18 cellular contexts compared by ENCODE assay signal in the genomic region with DNA sequence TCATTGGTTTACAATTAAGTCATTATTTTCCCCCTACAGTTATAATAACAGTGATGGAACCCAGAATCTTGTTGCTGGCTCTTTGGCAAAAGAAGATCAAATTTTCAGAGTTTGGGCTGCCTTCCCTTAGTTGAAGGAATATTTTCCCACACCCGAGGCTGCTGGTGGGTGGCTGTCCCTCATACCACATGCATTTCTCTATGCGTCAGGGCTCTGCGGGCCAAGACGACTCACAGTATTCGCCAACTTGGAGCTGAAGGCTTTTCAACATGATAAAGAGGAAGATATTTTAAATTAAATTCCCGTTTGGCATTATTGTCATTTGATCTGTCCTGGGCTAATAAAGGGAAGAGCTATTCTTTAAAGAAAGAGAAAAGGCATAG.
DNase-seq lines count a peak whose midpoint lies in the region; ATAC-seq and TF ChIP-seq lines count a peak whose summit lies in the region.
"Had no signal": no experiment of that assay in that cellular context is flagged by ENCODE, and none has a peak within 500 bp of the region (broad histone marks: within the 10 kb centered on the region; RNA-seq: fewer than 3 reads in every experiment).

No MANE protein-coding gene starts in this region.

- H3K79me2 ChIP-seq in GM23338 (replicated peaks; ENCODE audit: insufficient read depth) (no peaks in the 10 kb centered on the region), OCI-LY7 (ENCODE audit: insufficient read depth, low read depth, low read length) (no peaks in the 10 kb centered on the region)

- no peaks in the 10 kb centered on the region for H3K36me3 ChIP-seq in GM23338 (ENCODE audit: insufficient read depth)
- H3K36me3 ChIP-seq in esophagus muscularis mucosa, result no peaks in the 10 kb centered on the region
- H3K36me3 ChIP-seq in mucosa of descending colon (ENCODE audit: low read depth), result no peaks in the 10 kb centered on the region
- H3K36me3 ChIP-seq in tibial artery, result no peaks in the 10 kb centered on the region
- H3K36me3 ChIP-seq in upper lobe of right lung, result no peaks in the 10 kb centered on the region
- no peaks in the 10 kb centered on the region for H3K36me3 ChIP-seq in OCI-LY7 (ENCODE audit: insufficient read depth, low read length)

- intact Hi-C loops in esophagus muscularis mucosa (cut with DNase I), result no loop called here
- intact Hi-C loops in mucosa of descending colon (cut with DNase I, micrococcal nuclease), result loop anchor here in 1 of 2 donors (10.0 kb wide), 1 partner anchor 56 kb away; no protein-coding TSS in a partner anchor
- intact Hi-C loops in tibial artery (cut with DNase I; ENCODE audit: low total_unique reads), result no loop called here
- intact Hi-C loops in upper lobe of right lung (cut with DNase I), result no loop called here
- intact Hi-C loops in OCI-LY7 (cut with micrococcal nuclease; ENCODE audit: unreplicated experiment), result no loop called here

- CTCF ChIA-PET in OCI-LY7 (lab: Charles Lee; ENCODE audit: unreplicated experiment), result no interaction called here

- H3K4me2 ChIP-seq in GM23338 (0 out of 2 replicates have a peak overlapping the region, but pooled peaks have one; percentile 6), OCI-LY7 (ENCODE audit: low read length) (no peak overlapping the region)

- no peak for TF ChIP-seq EP300 in esophagus muscularis mucosa (IDR thresholded peaks at IDR 0.05)

- no peak for TF ChIP-seq POLR2A in esophagus muscularis mucosa (IDR thresholded peaks at IDR 0.05; ENCODE audit: low read depth)

- H4K20me1 ChIP-seq in GM23338 (replicated peaks; ENCODE audit: insufficient read depth), result no peaks in the 10 kb centered on the region
- no peaks in the 10 kb centered on the region for H4K20me1 ChIP-seq in OCI-LY7 (ENCODE audit: insufficient read depth, low read length)

- H3K27me3 Mint-ChIP-seq in GM23338 (ENCODE audit: insufficient read depth, low read depth, poor library complexity), result peaks cover 9% of the 10 kb centered on the region

- H3K4me1 ChIP-seq in GM23338 (ENCODE audit: insufficient read depth) (peaks cover 18% of the 10 kb centered on the region), esophagus muscularis mucosa (peaks cover 7 to 30% (median 16%) of the 10 kb centered on the region in 4 donors), mucosa of descending colon (ENCODE audit: low read depth) (no peaks in the 10 kb centered on the region), tibial artery (peaks cover 0 to 69% (median 46%) of the 10 kb centered on the region in 4 donors), upper lobe of right lung (peaks cover 3% of the 10 kb centered on the region), OCI-LY7 (ENCODE audit: insufficient read depth, low read length, poor library complexity, severe bottlenecking) (no peaks in the 10 kb centered on the region)
- H3K4me1 ChIP-seq: Caco-2 had no signal

- no peak overlapping the region for H3K4me3 Mint-ChIP-seq in GM23338
- H3K4me3 Mint-ChIP-seq: activated T-helper 1 cell treated with anti-CD3 and anti-CD28 coated beads, Interleukin-12 subunit alpha, Interleukin-12 subunit beta, Interleukin-2, Interleukin-4 antibody, amounts not matched to agents 30 ng/mL and 10 ng/mL and 1 ng/mL, durations not matched to agents 14 hours and 24 hours and 36 hours; effector memory CD8-positive, alpha-beta T cell had no signal

- H3F3A ChIP-seq in GM23338 (replicated peaks; ENCODE audit: low read depth), result no peaks in the 10 kb centered on the region

- H3K27ac ChIP-seq in GM23338 (ENCODE audit: low read depth) (no peak overlapping the region), esophagus muscularis mucosa (replicated peaks in 1 of 4) (peak overlapping the region in 2 of 4 donors; percentile 6 to 35), tibial artery (peak overlapping the region; percentile 51 to 79), upper lobe of right lung (no peak overlapping the region), OCI-LY7 (ENCODE audit: low read depth, low read length, poor library complexity, severe bottlenecking) (no peak overlapping the region)

- TF ChIP-seq CTCF in GM23338 (conservative IDR thresholded peaks at IDR 0.05; ENCODE audit: low read depth in 2 of 2), result no peak
- no peak for TF ChIP-seq CTCF in esophagus muscularis mucosa (IDR thresholded peaks at IDR 0.05)
- no peak for TF ChIP-seq CTCF in mucosa of descending colon (IDR thresholded peaks at IDR 0.05)
- no peak for TF ChIP-seq CTCF in tibial artery (IDR thresholded peaks at IDR 0.05)
- TF ChIP-seq CTCF in upper lobe of right lung (IDR thresholded peaks at IDR 0.05), result no peak
- TF ChIP-seq CTCF in OCI-LY7 (conservative IDR thresholded peaks at IDR 0.05; ENCODE audit: low read length), result no peak

- no peaks in the 10 kb centered on the region for H3K36me3 Mint-ChIP-seq in GM23338 (ENCODE audit: low read depth)

- H2AFZ ChIP-seq in GM23338 (no peak overlapping the region), OCI-LY7 (ENCODE audit: low read length) (no peak overlapping the region)

- H3K9me2 ChIP-seq in GM23338 (ENCODE audit: insufficient read depth) (no peaks in the 10 kb centered on the region; the same call in 1 of the 2 replicates), OCI-LY7 (ENCODE audit: insufficient read depth, low read length) (no peaks in the 10 kb centered on the region)

- peaks cover 18% of the 10 kb centered on the region for H3K4me1 Mint-ChIP-seq in GM23338

- DNase-seq in GM23338 (ENCODE audit: low spot score), result no peak
- peak; percentile 50 for DNase-seq in esophagus muscularis mucosa (ENCODE audit: extremely low spot score)
- no peak for DNase-seq in mucosa of descending colon
- no peak for DNase-seq in tibial artery
- DNase-seq in cerebellum (ENCODE audit: low spot score), result no peak
- DNase-seq in upper lobe of right lung, result no peak
- no peak for DNase-seq in OCI-LY7 (ENCODE audit: low spot score)
- DNase-seq: activated CD4-positive, alpha-beta T cell treated with anti-CD3 and anti-CD28 coated beads, Interleukin-2, amount 50 U/mL, for 1 hour; Caco-2; effector memory CD8-positive, alpha-beta T cell; mesendoderm; NCI-H1105; NCI-H510A; stimulated activated CD4-positive, alpha-beta T cell treated with anti-CD3 and anti-CD28 coated beads, Interleukin-4, amount 100 ng/mL, for 1 hour; stimulated activated naive CD4-positive, alpha-beta T cell treated with Interleukin-2 at 50 U/mL for 16 hours; T-helper 9 cell had no signal

- H3K9me3 Mint-ChIP-seq in GM23338, result no peaks in the 10 kb centered on the region
- H3K9me3 Mint-ChIP-seq: activated T-helper 1 cell treated with anti-CD3 and anti-CD28 coated beads, Interleukin-12 subunit alpha, Interleukin-12 subunit beta, Interleukin-2, Interleukin-4 antibody, amounts not matched to agents 30 ng/mL and 10 ng/mL and 1 ng/mL, durations not matched to agents 14 hours and 24 hours and 36 hours; effector memory CD8-positive, alpha-beta T cell had no signal

- ATAC-seq in GM23338, result peak; percentile 52
- peak; percentile 15 for ATAC-seq in mucosa of descending colon
- ATAC-seq in upper lobe of right lung, result no peak
- ATAC-seq in HG03521 (IDR thresholded peaks at IDR 0.05; ENCODE audit: unreplicated experiment), result no peak
- ATAC-seq: effector memory CD8-positive, alpha-beta T cell had no signal

- BruUV-seq in OCI-LY7 (replicated peaks; lab: Mats Ljungman, UMichigan), result no TSS peak

- no peak overlapping the region for H3K27ac Mint-ChIP-seq in GM23338
- H3K27ac Mint-ChIP-seq: activated T-helper 1 cell treated with anti-CD3 and anti-CD28 coated beads, Interleukin-12 subunit alpha, Interleukin-12 subunit beta, Interleukin-2, Interleukin-4 antibody, amounts not matched to agents 30 ng/mL and 10 ng/mL and 1 ng/mL, durations not matched to agents 14 hours and 24 hours and 36 hours; effector memory CD8-positive, alpha-beta T cell had no signal

- POLR2A ChIA-PET in OCI-LY7 (lab: Charles Lee), result no interaction called here

- 61% methylated on average over 6 of the region's 6 CpGs for WGBS in esophagus muscularis mucosa

- H3K9me3 ChIP-seq in esophagus muscularis mucosa (no peaks in the 10 kb centered on the region), mucosa of descending colon (no peaks in the 10 kb centered on the region), tibial artery (no peaks in the 10 kb centered on the region), upper lobe of right lung (no peaks in the 10 kb centered on the region), OCI-LY7 (ENCODE audit: low read length) (no peaks in the 10 kb centered on the region)
- H3K9me3 ChIP-seq: Caco-2 had no signal

- H3K4me3 ChIP-seq in GM23338, result no peak overlapping the region
- H3K4me3 ChIP-seq in esophagus muscularis mucosa, result no peak overlapping the region
- H3K4me3 ChIP-seq in mucosa of descending colon, result no peak overlapping the region
- no peak overlapping the region for H3K4me3 ChIP-seq in tibial artery
- H3K4me3 ChIP-seq in upper lobe of right lung, result no peak overlapping the region
- H3K4me3 ChIP-seq in OCI-LY7 (ENCODE audit: low read depth, low read length, poor library complexity, severe bottlenecking), result no peak overlapping the region

- no peaks in the 10 kb centered on the region for H3K27me3 ChIP-seq in GM23338 (ENCODE audit: insufficient read depth)
- H3K27me3 ChIP-seq in esophagus muscularis mucosa, result no peaks in the 10 kb centered on the region
- H3K27me3 ChIP-seq in tibial artery, result no peaks in the 10 kb centered on the region
- H3K27me3 ChIP-seq in upper lobe of right lung, result no peaks in the 10 kb centered on the region

TF ChIP-seq in GM23338, 12 proteins besides CTCF, POLR2A, EP300 and RAD21 (continues in another document):
- TF ChIP-seq CREB1 (CRISPR knock-in tag; IDR thresholded peaks at IDR 0.05; ENCODE audit: low read depth) (no peak), STAT1 (IDR thresholded peaks at IDR 0.05; ENCODE audit: unreplicated experiment) (no peak)

Comparison
In these comparisons a context has a peak if more than half of its experiments do, and no peak if none do; other contexts are left out.
1. ATAC-seq: peak in GM23338 (single experiment) and mucosa of descending colon (single experiment); none in upper lobe of right lung (single experiment) and HG03521 (single experiment).
2. H3K27ac ChIP-seq: peak in tibial artery (2 of 2); none in GM23338 (single experiment), upper lobe of right lung (single experiment) and OCI-LY7 (single experiment).